Comparison of ENCODE assay signal across 11 cellular contexts in the genomic region with DNA sequence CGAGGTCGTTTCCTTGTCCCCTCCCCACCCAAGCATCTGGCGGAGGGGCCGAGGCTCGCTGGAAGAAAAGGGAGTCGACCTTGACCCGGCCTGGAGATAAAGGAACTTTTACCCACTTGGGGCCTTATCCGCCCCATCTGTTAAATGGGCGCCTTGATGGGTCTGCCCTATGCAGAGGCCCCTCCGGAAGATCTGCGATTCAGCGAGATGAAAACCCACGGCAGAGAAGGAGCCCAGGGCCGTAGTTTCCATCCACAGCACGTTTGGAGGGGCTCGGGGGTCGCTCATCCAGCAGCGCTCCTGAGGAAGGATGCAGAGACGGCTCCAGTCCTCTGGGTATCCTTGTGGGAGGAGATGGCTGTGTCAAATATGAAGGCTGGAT. TPM values are rescaled to one million over a fixed set of nuclear protein-coding genes. Genes with fewer than 3 reads are reported as not detected.
DNase-seq lines count a peak whose midpoint lies in the region; ATAC-seq, FAIRE-seq and TF ChIP-seq lines count a peak whose summit lies in the region.
"Had no signal": no experiment of that assay in that cellular context is flagged by ENCODE, and none has a peak within 500 bp of the region (broad histone marks: within the 10 kb centered on the region; RNA-seq: fewer than 3 reads in every experiment).

No MANE protein-coding gene starts in this region.

- peaks cover 14% of the 10 kb centered on the region for H3K27me3 Mint-ChIP-seq in activated T-cell treated with anti-CD3 and anti-CD28 coated beads, Interleukin-2, amount 50 U/mL, for 72 hours (ENCODE audit: low read depth)
- peaks cover 37% of the 10 kb centered on the region for H3K27me3 Mint-ChIP-seq in WTC11 (ENCODE audit: low read depth)
- H3K27me3 Mint-ChIP-seq in stimulated activated memory B cell treated with anti-CD40 and anti-IgM and Interleukin-4, amounts not matched to agents 10 μg/mL and 1 μg/mL and 100 μg/mL, for 72 hours: peaks cover 26% of the 10 kb centered on the region

- POLR2A ChIA-PET in WTC11 (lab: Charles Lee): no interaction called here

- TF ChIP-seq CTCF in WTC11 (IDR thresholded peaks at IDR 0.05): no peak

- peak overlapping the region; percentile 22 to 80 for H3K4me3 Mint-ChIP-seq in activated T-cell treated with anti-CD3 and anti-CD28 coated beads, Interleukin-2, amount 50 U/mL, for 72 hours
- peak overlapping the region; percentile 67 for H3K4me3 Mint-ChIP-seq in WTC11
- H3K4me3 Mint-ChIP-seq in stimulated activated memory B cell treated with anti-CD40 and anti-IgM and Interleukin-4, amounts not matched to agents 10 μg/mL and 1 μg/mL and 100 μg/mL, for 72 hours: peak overlapping the region; percentile 20

- H3K4me1 Mint-ChIP-seq in activated T-cell treated with anti-CD3 and anti-CD28 coated beads, Interleukin-2, amount 50 U/mL, for 72 hours (ENCODE audit: low read depth): peaks cover 15% of the 10 kb centered on the region
- peaks cover 23% of the 10 kb centered on the region for H3K4me1 Mint-ChIP-seq in WTC11
- H3K4me1 Mint-ChIP-seq in stimulated activated memory B cell treated with anti-CD40 and anti-IgM and Interleukin-4, amounts not matched to agents 10 μg/mL and 1 μg/mL and 100 μg/mL, for 72 hours: peaks cover 19% of the 10 kb centered on the region

- ATAC-seq in activated T-cell treated with anti-CD3 and anti-CD28 coated beads, Interleukin-2, amount 50 U/mL, for 72 hours (replicated peaks in 1 of 2): no peak
- ATAC-seq in WTC11: no peak
- ATAC-seq in stimulated activated memory B cell treated with anti-CD40 and anti-IgM and Interleukin-4, amounts not matched to agents 10 μg/mL and 1 μg/mL and 100 μg/mL, for 72 hours: no peak

- H3K9me3 ChIP-seq in iPS-18c (ENCODE audit: control insufficient read depth, insufficient read depth, low read length): no peaks in the 10 kb centered on the region

- no peak overlapping the region for H3K27ac Mint-ChIP-seq in activated T-cell treated with anti-CD3 and anti-CD28 coated beads, Interleukin-2, amount 50 U/mL, for 72 hours
- no peak overlapping the region for H3K27ac Mint-ChIP-seq in WTC11
- H3K27ac Mint-ChIP-seq in stimulated activated memory B cell treated with anti-CD40 and anti-IgM and Interleukin-4, amounts not matched to agents 10 μg/mL and 1 μg/mL and 100 μg/mL, for 72 hours: no peak overlapping the region

- CTCF ChIA-PET in WTC11 (lab: Charles Lee): no interaction called here

- no peak for DNase-seq in activated T-cell treated with anti-CD3 and anti-CD28 coated beads, Interleukin-2, amount 50 U/mL, for 72 hours
- DNase-seq in activated T-cell treated with anti-CD3 and anti-CD28 coated beads, Interleukin-2, amount 50 U/mL, for 1 hour: no peak
- DNase-seq in WTC11 (ENCODE audit: low spot score) (no peak), HTR-8/SVneo (ENCODE audit: insufficient read length, low spot score) (no peak), NCI-H748 treated with DMSO at 0.1 percent for 48 hours (lab: John Stamatoyannopoulos, UW) (no peak)
- no peak for DNase-seq in stimulated activated CD4-positive, alpha-beta T cell treated with anti-CD3 and anti-CD28 coated beads, Interleukin-4, amount 100 ng/mL, for 24 hours
- DNase-seq: ACHN, amniotic stem cell, erythroblast had no signal

- H3K9me3 Mint-ChIP-seq in activated T-cell treated with anti-CD3 and anti-CD28 coated beads, Interleukin-2, amount 50 U/mL, for 72 hours: no peaks in the 10 kb centered on the region
- H3K9me3 Mint-ChIP-seq in WTC11: no peaks in the 10 kb centered on the region
- H3K9me3 Mint-ChIP-seq in stimulated activated memory B cell treated with anti-CD40 and anti-IgM and Interleukin-4, amounts not matched to agents 10 μg/mL and 1 μg/mL and 100 μg/mL, for 72 hours: no peaks in the 10 kb centered on the region

- peak overlapping the region; percentile 46; the same call in 1 of the 2 replicates for H3K4me3 ChIP-seq in iPS-18c (ENCODE audit: insufficient read depth, low read depth, low read length)

- FAIRE-seq in HTR-8/SVneo (lab: Jason Lieb, UNC): no peak

- no peaks in the 10 kb centered on the region for H3K36me3 Mint-ChIP-seq in activated T-cell treated with anti-CD3 and anti-CD28 coated beads, Interleukin-2, amount 50 U/mL, for 72 hours (ENCODE audit: insufficient read depth in 2 of 2)
- H3K36me3 Mint-ChIP-seq in WTC11: no peaks in the 10 kb centered on the region
- no peaks in the 10 kb centered on the region for H3K36me3 Mint-ChIP-seq in stimulated activated memory B cell treated with anti-CD40 and anti-IgM and Interleukin-4, amounts not matched to agents 10 μg/mL and 1 μg/mL and 100 μg/mL, for 72 hours

TF ChIP-seq in WTC11, 78 proteins besides CTCF, POLR2A, EP300 and RAD21:
- TF ChIP-seq GTF2I (CRISPR knock-in tag; conservative IDR thresholded peaks at IDR 0.05): peak; percentile 55; the same call in 1 of the 2 replicates
- TF ChIP-seq, protein P1, sequence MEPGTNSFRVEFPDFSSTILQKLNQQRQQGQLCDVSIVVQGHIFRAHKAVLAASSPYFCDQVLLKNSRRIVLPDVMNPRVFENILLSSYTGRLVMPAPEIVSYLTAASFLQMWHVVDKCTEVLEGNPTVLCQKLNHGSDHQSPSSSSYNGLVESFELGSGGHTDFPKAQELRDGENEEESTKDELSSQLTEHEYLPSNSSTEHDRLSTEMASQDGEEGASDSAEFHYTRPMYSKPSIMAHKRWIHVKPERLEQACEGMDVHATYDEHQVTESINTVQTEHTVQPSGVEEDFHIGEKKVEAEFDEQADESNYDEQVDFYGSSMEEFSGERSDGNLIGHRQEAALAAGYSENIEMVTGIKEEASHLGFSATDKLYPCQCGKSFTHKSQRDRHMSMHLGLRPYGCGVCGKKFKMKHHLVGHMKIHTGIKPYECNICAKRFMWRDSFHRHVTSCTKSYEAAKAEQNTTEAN (CRISPR knock-in tag; IDR thresholded peaks at IDR 0.05): no peak
- TF ChIP-seq, protein P2, sequence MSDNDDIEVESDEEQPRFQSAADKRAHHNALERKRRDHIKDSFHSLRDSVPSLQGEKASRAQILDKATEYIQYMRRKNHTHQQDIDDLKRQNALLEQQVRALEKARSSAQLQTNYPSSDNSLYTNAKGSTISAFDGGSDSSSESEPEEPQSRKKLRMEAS (CRISPR knock-in tag; IDR thresholded peaks at IDR 0.05): no peak
TF ChIP-seq in WTC11: peak in this region for 1.

RNA-seq across cellular contexts. Expression of a gene that starts 0.5 kb away (rescaled TPM):
- 1 to 10 TPM in 1 of 2 donors, under 1 TPM in 1; 0.76 to 1.3 TPM for total RNA-seq in activated T-cell treated with anti-CD3 and anti-CD28 coated beads, Interleukin-2, amount 50 U/mL, for 72 hours
- total RNA-seq in WTC11 (2021): 0.26 to 0.41 TPM (median 0.39 TPM) in 3 replicates

RNA-seq across cellular contexts. Expression of a gene that starts 53.8 kb away (rescaled TPM):
- 100 to 1,000 TPM; 103 to 151 TPM for total RNA-seq in activated T-cell treated with anti-CD3 and anti-CD28 coated beads, Interleukin-2, amount 50 U/mL, for 72 hours
- total RNA-seq in WTC11 (2021): 16.9 to 23.3 TPM (median 16.9 TPM) in 3 replicates
